ENCODE assay signal across 1 cellular context in the genomic region with DNA sequence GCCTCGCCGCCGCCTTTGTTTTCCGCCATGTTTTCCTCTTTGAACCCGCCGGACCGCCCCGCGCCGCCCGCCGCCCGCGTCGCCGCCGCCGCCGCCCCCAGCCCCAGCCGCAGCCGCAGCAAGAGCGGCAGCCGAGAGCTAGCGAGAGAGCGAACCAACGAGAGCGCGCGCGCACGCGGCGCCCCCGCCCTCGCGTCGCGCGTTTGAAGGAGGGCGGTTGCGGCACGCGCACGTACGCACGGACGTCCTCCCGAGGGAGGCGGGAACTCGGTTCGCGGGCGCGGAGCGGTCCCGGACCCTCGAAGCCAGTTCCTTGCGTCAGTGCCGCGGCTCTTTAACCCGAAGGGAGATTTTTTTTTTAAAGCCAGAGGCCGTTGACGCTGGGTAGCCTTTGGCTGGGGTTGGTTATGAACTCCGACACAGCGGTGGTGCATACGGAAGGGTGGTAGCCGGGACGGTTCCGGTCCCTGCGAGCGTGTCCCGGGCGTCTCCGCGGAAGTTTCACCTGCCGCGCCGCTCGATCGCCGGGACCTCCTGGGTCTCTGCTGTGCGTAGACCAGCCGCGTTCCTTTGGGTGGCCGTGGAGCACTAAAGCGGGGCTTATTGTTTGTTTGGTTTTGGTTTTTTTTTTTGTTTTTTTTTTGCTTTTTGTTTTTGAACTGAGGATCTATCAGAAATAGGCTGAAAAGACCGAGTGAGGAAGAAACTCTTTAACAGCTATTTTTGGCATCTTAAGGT.
TF ChIP-seq lines count a peak whose summit lies in the region.

Gene TRIM33 (minus strand): TSS at position 156 of the 738 bp plus-strand sequence. CDS start 127 bp downstream, at position 29.

TF ChIP-seq in HepG2, 621 proteins besides CTCF, POLR2A, EP300 and RAD21 (continued from another document and continues in another):
- TF ChIP-seq, protein P1, sequence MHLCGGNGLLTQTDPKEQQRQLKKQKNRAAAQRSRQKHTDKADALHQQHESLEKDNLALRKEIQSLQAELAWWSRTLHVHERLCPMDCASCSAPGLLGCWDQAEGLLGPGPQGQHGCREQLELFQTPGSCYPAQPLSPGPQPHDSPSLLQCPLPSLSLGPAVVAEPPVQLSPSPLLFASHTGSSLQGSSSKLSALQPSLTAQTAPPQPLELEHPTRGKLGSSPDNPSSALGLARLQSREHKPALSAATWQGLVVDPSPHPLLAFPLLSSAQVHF (CRISPR knock-in tag; IDR thresholded peaks at IDR 0.05): no peak
- TF ChIP-seq ZNF576 (CRISPR knock-in tag; IDR thresholded peaks at IDR 0.05) (no peak), ZFP37 (CRISPR knock-in tag; IDR thresholded peaks at IDR 0.05; ENCODE audit: borderline replicate concordance) (no peak), DNMT3B (CRISPR knock-in tag; conservative IDR thresholded peaks at IDR 0.05) (no peak), MED1 (CRISPR knock-in tag; IDR thresholded peaks at IDR 0.05) (peak; percentile 64), ZNF501 (CRISPR knock-in tag; IDR thresholded peaks at IDR 0.05) (peak; percentile 65), TBX2 (CRISPR knock-in tag; IDR thresholded peaks at IDR 0.05; ENCODE audit: borderline replicate concordance) (peak; percentile 58; the same call in 1 of the 2 replicates), MIER3 (CRISPR knock-in tag; IDR thresholded peaks at IDR 0.05; ENCODE audit: borderline replicate concordance) (no peak), KMT2A (CRISPR knock-in tag; IDR thresholded peaks at IDR 0.05) (peak; percentile 81), CSRNP2 (CRISPR knock-in tag; conservative IDR thresholded peaks at IDR 0.05; ENCODE audit: low read depth) (no peak), HOXA7 (CRISPR knock-in tag; IDR thresholded peaks at IDR 0.05) (no peak), ZNF615 (CRISPR knock-in tag; IDR thresholded peaks at IDR 0.05; ENCODE audit: borderline replicate concordance) (no peak), ISX (CRISPR knock-in tag; conservative IDR thresholded peaks at IDR 0.05) (no peak), NKX3-1 (CRISPR knock-in tag; IDR thresholded peaks at IDR 0.05) (no peak), HMGA1 (CRISPR knock-in tag; conservative IDR thresholded peaks at IDR 0.05) (no peak), CEBPG (CRISPR knock-in tag; IDR thresholded peaks at IDR 0.05) (peak; percentile 59), EED (CRISPR knock-in tag; IDR thresholded peaks at IDR 0.05) (no peak; the same call in 1 of the 2 replicates), SMAD9 (CRISPR knock-in tag; IDR thresholded peaks at IDR 0.05) (0 out of 2 replicates have a peak, but pooled peaks have one; percentile 73), TEAD2 (CRISPR knock-in tag; IDR thresholded peaks at IDR 0.05) (no peak), SCMH1 (CRISPR knock-in tag; IDR thresholded peaks at IDR 0.05; ENCODE audit: borderline replicate concordance) (no peak), PITX1 (CRISPR knock-in tag; IDR thresholded peaks at IDR 0.05) (no peak; the same call in 1 of the 2 replicates), POLR2AphosphoS5 (IDR thresholded peaks at IDR 0.05; ENCODE audit: low read depth, low read length) (peak; percentile 85), ZNF704 (CRISPR knock-in tag; IDR thresholded peaks at IDR 0.05; ENCODE audit: borderline replicate concordance) (no peak), POGK (CRISPR knock-in tag; conservative IDR thresholded peaks at IDR 0.05) (peak; percentile 94), POLR2AphosphoS2 (IDR thresholded peaks at IDR 0.05; ENCODE audit: low read depth, low read length) (no peak), BCL6 (CRISPR knock-in tag; IDR thresholded peaks at IDR 0.05) (peak; percentile 49; the same call in 1 of the 2 replicates), ELF3 (CRISPR knock-in tag; IDR thresholded peaks at IDR 0.05) (peak; percentile 75), NFE2L2 (IDR thresholded peaks at IDR 0.05; ENCODE audit: low read length) (no peak), ZNF317 (CRISPR knock-in tag; IDR thresholded peaks at IDR 0.05) (0 out of 2 replicates have a peak, but pooled peaks have one; percentile 35), MED13 (CRISPR knock-in tag; IDR thresholded peaks at IDR 0.05) (peak; percentile 37; the same call in 1 of the 2 replicates), MXD3 (CRISPR knock-in tag; IDR thresholded peaks at IDR 0.05) (peak; percentile 87), ZMYM4 (CRISPR knock-in tag; IDR thresholded peaks at IDR 0.05) (peak; percentile 72), MLXIP (CRISPR knock-in tag; IDR thresholded peaks at IDR 0.05; ENCODE audit: borderline replicate concordance) (no peak), IKZF4 (CRISPR knock-in tag; IDR thresholded peaks at IDR 0.05; ENCODE audit: borderline replicate concordance, low read depth, not compliant biosample characterization) (no peak), TAF15 (IDR thresholded peaks at IDR 0.05; ENCODE audit: low read depth, low read length, poor library complexity, severe bottlenecking) (no peak)
- TF ChIP-seq, protein P2, sequence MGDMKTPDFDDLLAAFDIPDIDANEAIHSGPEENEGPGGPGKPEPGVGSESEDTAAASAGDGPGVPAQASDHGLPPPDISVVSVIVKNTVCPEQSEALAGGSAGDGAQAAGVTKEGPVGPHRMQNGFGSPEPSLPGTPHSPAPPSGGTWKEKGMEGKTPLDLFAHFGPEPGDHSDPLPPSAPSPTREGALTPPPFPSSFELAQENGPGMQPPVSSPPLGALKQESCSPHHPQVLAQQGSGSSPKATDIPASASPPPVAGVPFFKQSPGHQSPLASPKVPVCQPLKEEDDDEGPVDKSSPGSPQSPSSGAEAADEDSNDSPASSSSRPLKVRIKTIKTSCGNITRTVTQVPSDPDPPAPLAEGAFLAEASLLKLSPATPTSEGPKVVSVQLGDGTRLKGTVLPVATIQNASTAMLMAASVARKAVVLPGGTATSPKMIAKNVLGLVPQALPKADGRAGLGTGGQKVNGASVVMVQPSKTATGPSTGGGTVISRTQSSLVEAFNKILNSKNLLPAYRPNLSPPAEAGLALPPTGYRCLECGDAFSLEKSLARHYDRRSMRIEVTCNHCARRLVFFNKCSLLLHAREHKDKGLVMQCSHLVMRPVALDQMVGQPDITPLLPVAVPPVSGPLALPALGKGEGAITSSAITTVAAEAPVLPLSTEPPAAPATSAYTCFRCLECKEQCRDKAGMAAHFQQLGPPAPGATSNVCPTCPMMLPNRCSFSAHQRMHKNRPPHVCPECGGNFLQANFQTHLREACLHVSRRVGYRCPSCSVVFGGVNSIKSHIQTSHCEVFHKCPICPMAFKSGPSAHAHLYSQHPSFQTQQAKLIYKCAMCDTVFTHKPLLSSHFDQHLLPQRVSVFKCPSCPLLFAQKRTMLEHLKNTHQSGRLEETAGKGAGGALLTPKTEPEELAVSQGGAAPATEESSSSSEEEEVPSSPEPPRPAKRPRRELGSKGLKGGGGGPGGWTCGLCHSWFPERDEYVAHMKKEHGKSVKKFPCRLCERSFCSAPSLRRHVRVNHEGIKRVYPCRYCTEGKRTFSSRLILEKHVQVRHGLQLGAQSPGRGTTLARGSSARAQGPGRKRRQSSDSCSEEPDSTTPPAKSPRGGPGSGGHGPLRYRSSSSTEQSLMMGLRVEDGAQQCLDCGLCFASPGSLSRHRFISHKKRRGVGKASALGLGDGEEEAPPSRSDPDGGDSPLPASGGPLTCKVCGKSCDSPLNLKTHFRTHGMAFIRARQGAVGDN (CRISPR knock-in tag; IDR thresholded peaks at IDR 0.05): peak; percentile 90
- TF ChIP-seq, protein P3, sequence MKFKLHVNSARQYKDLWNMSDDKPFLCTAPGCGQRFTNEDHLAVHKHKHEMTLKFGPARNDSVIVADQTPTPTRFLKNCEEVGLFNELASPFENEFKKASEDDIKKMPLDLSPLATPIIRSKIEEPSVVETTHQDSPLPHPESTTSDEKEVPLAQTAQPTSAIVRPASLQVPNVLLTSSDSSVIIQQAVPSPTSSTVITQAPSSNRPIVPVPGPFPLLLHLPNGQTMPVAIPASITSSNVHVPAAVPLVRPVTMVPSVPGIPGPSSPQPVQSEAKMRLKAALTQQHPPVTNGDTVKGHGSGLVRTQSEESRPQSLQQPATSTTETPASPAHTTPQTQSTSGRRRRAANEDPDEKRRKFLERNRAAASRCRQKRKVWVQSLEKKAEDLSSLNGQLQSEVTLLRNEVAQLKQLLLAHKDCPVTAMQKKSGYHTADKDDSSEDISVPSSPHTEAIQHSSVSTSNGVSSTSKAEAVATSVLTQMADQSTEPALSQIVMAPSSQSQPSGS (CRISPR knock-in tag; IDR thresholded peaks at IDR 0.05): peak; percentile 74
- TF ChIP-seq, protein P4, sequence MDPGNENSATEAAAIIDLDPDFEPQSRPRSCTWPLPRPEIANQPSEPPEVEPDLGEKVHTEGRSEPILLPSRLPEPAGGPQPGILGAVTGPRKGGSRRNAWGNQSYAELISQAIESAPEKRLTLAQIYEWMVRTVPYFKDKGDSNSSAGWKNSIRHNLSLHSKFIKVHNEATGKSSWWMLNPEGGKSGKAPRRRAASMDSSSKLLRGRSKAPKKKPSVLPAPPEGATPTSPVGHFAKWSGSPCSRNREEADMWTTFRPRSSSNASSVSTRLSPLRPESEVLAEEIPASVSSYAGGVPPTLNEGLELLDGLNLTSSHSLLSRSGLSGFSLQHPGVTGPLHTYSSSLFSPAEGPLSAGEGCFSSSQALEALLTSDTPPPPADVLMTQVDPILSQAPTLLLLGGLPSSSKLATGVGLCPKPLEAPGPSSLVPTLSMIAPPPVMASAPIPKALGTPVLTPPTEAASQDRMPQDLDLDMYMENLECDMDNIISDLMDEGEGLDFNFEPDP (CRISPR knock-in tag; conservative IDR thresholded peaks at IDR 0.05): no peak
